ENCODE assay signal across 14 cellular contexts in the genomic region with DNA sequence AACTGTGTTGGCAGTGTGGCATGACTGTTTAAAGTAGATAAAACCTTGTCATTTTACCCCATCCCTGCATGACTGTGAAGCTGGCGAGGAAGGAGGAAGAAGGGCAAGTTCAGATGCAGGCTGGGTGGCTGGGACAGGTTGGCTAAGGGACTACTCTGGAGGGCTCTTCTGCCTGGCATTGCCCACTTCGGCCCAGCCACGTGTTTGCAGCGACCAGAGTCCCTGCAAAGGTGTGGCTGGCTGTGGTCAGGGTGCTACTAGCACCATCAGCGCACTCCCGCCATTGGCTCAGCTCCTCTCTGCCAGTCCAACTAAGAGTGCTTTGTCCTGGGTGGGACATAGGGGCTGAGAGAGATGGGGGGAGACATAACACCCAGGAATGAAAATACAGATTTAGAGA. TPM values are rescaled to one million over a fixed set of nuclear protein-coding genes. Genes with fewer than 3 reads are reported as not detected.
A peak's percentile ranks its signal among the peaks of the same experiment; 100 is the strongest.
DNase-seq lines count a peak whose midpoint lies in the region; ATAC-seq and TF ChIP-seq lines count a peak whose summit lies in the region.
"Had no signal": no experiment of that assay in that cellular context is flagged by ENCODE, and none has a peak within 500 bp of the region (broad histone marks: within the 10 kb centered on the region; RNA-seq: fewer than 3 reads in every experiment).

No MANE protein-coding gene starts in this region.

- H3K4me1 ChIP-seq in PC-3 (ENCODE audit: insufficient read depth, low read length) (no peaks in the 10 kb centered on the region), mesenchymal stem cell (ENCODE audit: control insufficient read depth, insufficient read depth, low read depth, low read length) (peaks cover 17% of the 10 kb centered on the region)
- H3K4me1 ChIP-seq: BE2C had no signal

- H3F3A ChIP-seq in PC-3 (ENCODE audit: low read length, unreplicated experiment): no peaks in the 10 kb centered on the region

- no peak overlapping the region for H3K14ac ChIP-seq in mesenchymal stem cell (ENCODE audit: low read length in 2 of 2)

- TSS peak; percentile 12 for BruUV-seq in PC-3 (replicated peaks; lab: Mats Ljungman, UMichigan)

- no peak overlapping the region for H3K18ac ChIP-seq in mesenchymal stem cell (ENCODE audit: low read depth in 1 of 2, low read length in 2 of 2)

- H4K91ac ChIP-seq in mesenchymal stem cell (ENCODE audit: low read length): no peak overlapping the region

- H2BK120ac ChIP-seq in mesenchymal stem cell (ENCODE audit: low read depth, low read length): no peak overlapping the region

- H3K79me2 ChIP-seq in PC-3 (ENCODE audit: low read length): no peaks in the 10 kb centered on the region

- WGBS in mesenchymal stem cell: 91% methylated on average over 6 of the region's 6 CpGs

- no peak overlapping the region for H4K8ac ChIP-seq in mesenchymal stem cell (ENCODE audit: low read length)

- CTCF ChIA-PET in PC-3 (lab: Charles Lee): no interaction called here

- no peaks in the 10 kb centered on the region for H3K9me2 ChIP-seq in PC-3 (replicated peaks; ENCODE audit: low read length)

- H3K27me3 ChIP-seq in PC-3 (ENCODE audit: low read length) (no peaks in the 10 kb centered on the region), mesenchymal stem cell (ENCODE audit: control insufficient read depth in 1 of 2, insufficient read depth in 1 of 2, low read length in 2 of 2) (peaks cover 0 to 28% of the 10 kb centered on the region in 2 experiments)

- no peak overlapping the region for H2BK12ac ChIP-seq in mesenchymal stem cell (ENCODE audit: low read length in 2 of 2)

- no peak overlapping the region for H3K23ac ChIP-seq in mesenchymal stem cell (ENCODE audit: low read length in 2 of 2)

- intact Hi-C loops in PC-3 (cut with micrococcal nuclease): no loop called here

- H2AFZ ChIP-seq in PC-3 (ENCODE audit: low read length) (no peak overlapping the region), mesenchymal stem cell (ENCODE audit: low read depth, low read length) (no peak overlapping the region)

- H3K9ac ChIP-seq in PC-3 (ENCODE audit: low read length): no peak overlapping the region
- no peak overlapping the region for H3K9ac ChIP-seq in mesenchymal stem cell (ENCODE audit: low read length)

- H3K4ac ChIP-seq in mesenchymal stem cell (ENCODE audit: low read depth in 1 of 2, low read length in 2 of 2): no peak overlapping the region

- H3K4me2 ChIP-seq in PC-3 (ENCODE audit: low read length): no peak overlapping the region
- no peak overlapping the region for H3K4me2 ChIP-seq in mesenchymal stem cell (ENCODE audit: low read length, poor library complexity, severe bottlenecking)

- H3K9me3 ChIP-seq in PC-3 (ENCODE audit: low read length): no peaks in the 10 kb centered on the region
- H3K9me3 ChIP-seq in mesenchymal stem cell (ENCODE audit: control insufficient read depth, low read length): no peaks in the 10 kb centered on the region
- H3K9me3 ChIP-seq: BE2C had no signal

- no peak overlapping the region for H3K27ac ChIP-seq in PC-3 (ENCODE audit: low read length)
- peak overlapping the region; percentile 81 for H3K27ac ChIP-seq in cingulate gyrus (ENCODE audit: low read depth, low read length)
- peak overlapping the region; percentile 30 for H3K27ac ChIP-seq in mesenchymal stem cell (ENCODE audit: low read length, poor library complexity, severe bottlenecking)
- peak overlapping the region; percentile 73 for H3K27ac ChIP-seq in temporal lobe (ENCODE audit: low read depth, low read length)
- H3K27ac ChIP-seq: C4-2B had no signal

- DNase-seq in PC-3 (no peak), mesenchymal stem cell (no peak), D341Med (ENCODE audit: low spot score) (no peak)
- no peak for DNase-seq in activated effector memory CD4-positive, alpha-beta T cell treated with anti-CD3 and anti-CD28 coated beads, Interleukin-2, amount 50 U/mL, for 16 hours
- DNase-seq: BE2C; CD4-positive, alpha-beta memory T cell; DMS153; DMS79 treated with DMSO at 0.1 percent for 48 hours; GOT3; H9 had no signal

- H3K4me3 ChIP-seq in PC-3 (ENCODE audit: low read length) (no peak overlapping the region), mesenchymal stem cell (ENCODE audit: insufficient read depth in 1 of 2, low read depth in 1 of 2, low read length in 2 of 2) (no peak overlapping the region)

- TF ChIP-seq CTCF in PC-3 (conservative IDR thresholded peaks at IDR 0.05; ENCODE audit: low read depth, low read length): no peak

- H2AK5ac ChIP-seq in mesenchymal stem cell (ENCODE audit: low read length, severe bottlenecking): no peak overlapping the region

- H2BK15ac ChIP-seq in mesenchymal stem cell (ENCODE audit: low read depth, poor library complexity, severe bottlenecking): no peak overlapping the region

- H3K36me3 ChIP-seq in PC-3 (ENCODE audit: low read depth, low read length): no peaks in the 10 kb centered on the region
- no peaks in the 10 kb centered on the region for H3K36me3 ChIP-seq in mesenchymal stem cell (ENCODE audit: control insufficient read depth in 1 of 2, insufficient read depth in 2 of 2, low read depth in 1 of 2, low read length in 2 of 2)
- H3K36me3 ChIP-seq: BE2C had no signal

- peaks cover 2% of the 10 kb centered on the region for H3K79me1 ChIP-seq in mesenchymal stem cell (replicated peaks; ENCODE audit: low read length, poor library complexity, severe bottlenecking)

- no peaks in the 10 kb centered on the region for H4K20me1 ChIP-seq in PC-3 (ENCODE audit: low read length)

- POLR2A ChIA-PET in PC-3 (lab: Charles Lee; ENCODE audit: unreplicated experiment): no interaction called here

- no peak overlapping the region for H2BK5ac ChIP-seq in mesenchymal stem cell (ENCODE audit: low read depth, low read length, poor library complexity, severe bottlenecking)

- no peak for ATAC-seq in PC-3
- ATAC-seq in GM21360 (IDR thresholded peaks at IDR 0.05; ENCODE audit: unreplicated experiment): no peak

RNA-seq across cellular contexts. Expression of gene C1orf115, which starts 7.2 kb away (rescaled TPM):
- 5.9 and 6.3 TPM in 2 replicates for total RNA-seq in PC-3 (2014; rRNA removed)
- polyA plus RNA-seq in mesenchymal stem cell (2013, experiment 1 of 2): 3.3 TPM
- 3.3 TPM for polyA plus RNA-seq in mesenchymal stem cell (2013, experiment 2 of 2)
- 37.1 TPM for total RNA-seq in temporal lobe

RNA-seq across cellular contexts. Expression of gene MTARC2, which starts 50.8 kb away (rescaled TPM):
- 13.3 and 17.7 TPM in 2 replicates for total RNA-seq in PC-3 (2014; rRNA removed)
- polyA plus RNA-seq in mesenchymal stem cell (2013, experiment 1 of 2): 5.3 TPM
- 5.4 TPM for polyA plus RNA-seq in mesenchymal stem cell (2013, experiment 2 of 2)
- total RNA-seq in temporal lobe: 7.6 TPM
- total RNA-seq: CD4-positive, alpha-beta memory T cell had no signal
